In the genomic region with DNA sequence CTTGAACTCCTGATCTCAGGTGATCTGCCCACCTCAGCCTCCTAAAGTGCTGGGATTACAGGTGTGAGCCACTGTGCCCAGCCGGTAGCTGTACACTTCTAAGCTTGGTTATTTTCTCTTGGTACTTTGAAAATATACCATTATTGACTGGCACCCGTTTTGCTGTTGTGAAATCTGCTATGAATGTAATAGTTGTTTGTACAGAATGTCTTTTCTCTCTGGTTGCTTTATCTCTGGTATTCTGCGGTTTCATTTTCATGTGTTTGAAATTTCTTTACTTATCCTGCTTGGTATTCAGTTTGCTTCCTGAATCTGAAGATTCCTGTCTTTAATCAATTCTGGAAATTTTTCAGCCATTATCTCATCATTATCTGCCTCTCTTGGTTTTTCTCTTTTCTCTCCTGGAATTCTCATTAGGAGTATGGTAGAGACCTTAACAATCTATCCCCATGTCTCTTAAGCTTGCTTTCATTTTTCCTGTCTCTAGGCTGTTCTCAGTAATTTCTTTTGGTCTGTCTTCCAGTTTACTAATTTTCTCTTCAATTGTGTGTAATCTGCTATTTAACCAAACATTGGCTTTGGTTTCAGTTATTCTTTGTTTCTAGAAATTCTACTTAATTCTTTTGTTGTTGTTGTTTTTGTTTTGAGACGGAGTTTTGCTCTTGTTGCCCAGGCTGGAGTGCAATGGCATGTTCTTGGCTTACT, we compare ENCODE assay signal across 25 cellular contexts.
"Had no signal": no experiment of that assay in that cellular context is flagged by ENCODE, and none has a peak within 500 bp of the region (broad histone marks: within the 10 kb centered on the region; RNA-seq: fewer than 3 reads in every experiment).

No MANE protein-coding gene starts in this region.

- H3K4me3 ChIP-seq: skin epidermis, thyroid gland, upper lobe of right lung had no signal

- H3K9me3 Mint-ChIP-seq: activated CD4-positive, alpha-beta memory T cell treated with anti-CD3 and anti-CD28 coated beads for 36 hours; dendritic cell treated with granulocyte-macrophage colony-stimulating factor and Interleukin-4, amounts not matched to agents 40 ng/mL and 50 ng/mL, for 4 days; naive B cell; T-cell had no signal

- DNase-seq: activated CD4-positive, alpha-beta memory T cell treated with anti-CD3 and anti-CD28 coated beads for 36 hours; activated CD4-positive, alpha-beta T cell treated with anti-CD3 and anti-CD28 coated beads for 4 hours; activated naive CD4-positive, alpha-beta T cell; activated T-cell treated with anti-CD3 and anti-CD28 coated beads, Interleukin-2, amount 50 U/mL, for 48 hours; anterior cingulate cortex; brain microvascular endothelial cell; caudate nucleus; endodermal cell; glutamatergic neuron; left colon; naive B cell; nephron progenitor cell; stimulated activated CD4-positive, alpha-beta T cell treated with anti-CD3 and anti-CD28 coated beads, Interleukin-12 subunit alpha, Interleukin-12 subunit beta, amount 100 ng/mL, for 4 hours; stimulated activated CD4-positive, alpha-beta T cell treated with anti-CD3 and anti-CD28 coated beads, Interleukin-4, amount 100 ng/mL, for 1 hour; stimulated activated naive CD8-positive, alpha-beta T cell treated with anti-CD3 and anti-CD28 coated beads, Interleukin-15, Interleukin-2, amounts not matched to agents 100 U/mL and 50 U/mL, for 24 hours; T-cell; T-helper 9 cell; thyroid gland; upper lobe of right lung had no signal

- H3K27ac Mint-ChIP-seq: activated CD4-positive, alpha-beta memory T cell treated with anti-CD3 and anti-CD28 coated beads for 36 hours; activated naive CD4-positive, alpha-beta T cell treated with anti-CD3 and anti-CD28 coated beads, Interleukin-2, amount 50 U/mL, for 72 hours; dendritic cell treated with granulocyte-macrophage colony-stimulating factor and Interleukin-4, amounts not matched to agents 40 ng/mL and 50 ng/mL, for 4 days; endodermal cell; mesothelial cell of epicardium; naive B cell; nephron progenitor cell had no signal

- H3K27me3 Mint-ChIP-seq: activated CD4-positive, alpha-beta memory T cell treated with anti-CD3 and anti-CD28 coated beads for 36 hours; dendritic cell treated with granulocyte-macrophage colony-stimulating factor and Interleukin-4, amounts not matched to agents 40 ng/mL and 50 ng/mL, for 4 days; naive B cell; T-cell had no signal

- ATAC-seq: activated naive CD4-positive, alpha-beta T cell treated with anti-CD3 and anti-CD28 coated beads, Interleukin-2, amount 50 U/mL, for 72 hours; esophagus mucosa; left colon; sciatic nerve; stimulated activated naive CD8-positive, alpha-beta T cell treated with anti-CD3 and anti-CD28 coated beads, Interleukin-15, Interleukin-2, amounts not matched to agents 100 U/mL and 50 U/mL, for 24 hours; T-cell; upper lobe of right lung had no signal

- H3K4me3 Mint-ChIP-seq: activated CD4-positive, alpha-beta memory T cell treated with anti-CD3 and anti-CD28 coated beads for 36 hours; dendritic cell treated with granulocyte-macrophage colony-stimulating factor and Interleukin-4, amounts not matched to agents 40 ng/mL and 50 ng/mL, for 4 days; endodermal cell; mesothelial cell of epicardium; nephron progenitor cell; T-cell had no signal
